ENCODE assay signal across 1 cellular context in genomic region chr2:44572196-44572900, GRCh38.
TF ChIP-seq lines count a peak whose summit lies in the region.

No MANE protein-coding gene starts in this region.

TF ChIP-seq in GM12878, 131 proteins besides CTCF, POLR2A, EP300 and RAD21 (continued from another document):
- TF ChIP-seq ZNF592 (IDR thresholded peaks at IDR 0.05) (no peak), HSF1 (IDR thresholded peaks at IDR 0.05; ENCODE audit: low read depth, low read length) (no peak)
